Comparison of ENCODE assay signal across 1 cellular context in the genomic region with DNA sequence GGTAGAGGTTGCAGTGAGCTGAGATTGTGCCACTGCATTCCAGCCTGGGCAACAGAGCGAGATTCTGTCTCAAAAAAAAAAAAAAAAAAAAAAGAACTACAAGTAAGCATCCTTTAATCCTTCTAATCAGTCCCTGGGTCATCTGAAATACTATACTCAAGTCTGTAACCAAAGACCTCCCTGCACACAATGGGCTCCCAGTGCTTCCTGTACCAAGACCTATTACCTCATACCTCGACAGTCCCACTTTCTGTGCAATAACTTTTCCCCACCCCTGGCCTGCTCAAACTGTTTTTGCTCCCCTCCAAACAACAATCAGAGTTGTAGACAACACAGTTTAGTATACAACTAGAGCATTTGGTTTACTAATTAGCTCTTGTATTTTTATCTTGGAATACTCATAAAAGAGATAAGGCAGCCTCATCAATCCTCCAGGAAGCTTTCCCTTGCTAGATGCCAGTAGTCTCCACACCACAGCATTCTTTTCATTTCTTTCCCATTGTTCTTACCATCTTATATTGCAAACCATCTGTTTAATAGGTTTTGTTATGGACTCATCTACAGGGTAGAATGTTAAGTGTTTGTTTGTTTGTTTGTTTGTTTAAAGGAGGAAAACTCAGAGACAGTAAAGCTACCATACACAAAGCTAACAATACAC.
A peak's percentile ranks its signal among the peaks of the same experiment; 100 is the strongest.
TF ChIP-seq lines count a peak whose summit lies in the region.

No MANE protein-coding gene starts in this region.

TF ChIP-seq in HEK293, 187 proteins besides CTCF, POLR2A, EP300 and RAD21 (continued from another document and continues in another):
- TF ChIP-seq, protein P1, sequence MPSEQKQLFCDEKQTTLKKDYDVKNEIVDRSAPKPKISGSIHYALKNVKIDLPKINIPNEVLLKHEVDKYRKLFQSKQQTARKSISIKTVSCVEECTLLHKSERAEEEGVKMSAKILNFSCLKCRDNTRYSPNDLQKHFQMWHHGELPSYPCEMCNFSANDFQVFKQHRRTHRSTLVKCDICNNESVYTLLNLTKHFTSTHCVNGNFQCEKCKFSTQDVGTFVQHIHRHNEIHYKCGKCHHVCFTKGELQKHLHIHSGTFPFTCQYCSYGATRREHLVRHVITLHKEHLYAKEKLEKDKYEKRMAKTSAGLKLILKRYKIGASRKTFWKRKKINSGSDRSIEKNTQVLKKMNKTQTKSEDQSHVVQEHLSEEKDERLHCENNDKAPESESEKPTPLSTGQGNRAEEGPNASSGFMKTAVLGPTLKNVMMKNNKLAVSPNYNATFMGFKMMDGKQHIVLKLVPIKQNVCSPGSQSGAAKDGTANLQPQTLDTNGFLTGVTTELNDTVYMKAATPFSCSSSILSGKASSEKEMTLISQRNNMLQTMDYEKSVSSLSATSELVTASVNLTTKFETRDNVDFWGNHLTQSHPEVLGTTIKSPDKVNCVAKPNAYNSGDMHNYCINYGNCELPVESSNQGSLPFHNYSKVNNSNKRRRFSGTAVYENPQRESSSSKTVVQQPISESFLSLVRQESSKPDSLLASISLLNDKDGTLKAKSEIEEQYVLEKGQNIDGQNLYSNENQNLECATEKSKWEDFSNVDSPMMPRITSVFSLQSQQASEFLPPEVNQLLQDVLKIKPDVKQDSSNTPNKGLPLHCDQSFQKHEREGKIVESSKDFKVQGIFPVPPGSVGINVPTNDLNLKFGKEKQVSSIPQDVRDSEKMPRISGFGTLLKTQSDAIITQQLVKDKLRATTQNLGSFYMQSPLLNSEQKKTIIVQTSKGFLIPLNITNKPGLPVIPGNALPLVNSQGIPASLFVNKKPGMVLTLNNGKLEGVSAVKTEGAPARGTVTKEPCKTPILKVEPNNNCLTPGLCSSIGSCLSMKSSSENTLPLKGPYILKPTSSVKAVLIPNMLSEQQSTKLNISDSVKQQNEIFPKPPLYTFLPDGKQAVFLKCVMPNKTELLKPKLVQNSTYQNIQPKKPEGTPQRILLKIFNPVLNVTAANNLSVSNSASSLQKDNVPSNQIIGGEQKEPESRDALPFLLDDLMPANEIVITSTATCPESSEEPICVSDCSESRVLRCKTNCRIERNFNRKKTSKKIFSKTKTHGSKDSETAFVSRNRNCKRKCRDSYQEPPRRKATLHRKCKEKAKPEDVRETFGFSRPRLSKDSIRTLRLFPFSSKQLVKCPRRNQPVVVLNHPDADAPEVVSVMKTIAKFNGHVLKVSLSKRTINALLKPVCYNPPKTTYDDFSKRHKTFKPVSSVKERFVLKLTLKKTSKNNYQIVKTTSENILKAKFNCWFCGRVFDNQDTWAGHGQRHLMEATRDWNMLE (tag by site-specific recombination; conservative IDR thresholded peaks at IDR 0.05; ENCODE audit: low read depth): no peak
- TF ChIP-seq ZNF404 (tag by site-specific recombination; IDR thresholded peaks at IDR 0.05) (no peak), ZFHX2 (tag by site-specific recombination; conservative IDR thresholded peaks at IDR 0.05) (no peak), ZNF561 (tag by site-specific recombination; IDR thresholded peaks at IDR 0.05; ENCODE audit: borderline replicate concordance) (no peak), ZNF623 (tag by site-specific recombination; IDR thresholded peaks at IDR 0.05) (no peak), ZNF184 (tag by site-specific recombination; IDR thresholded peaks at IDR 0.05) (no peak), ZNF701 (tag by site-specific recombination; IDR thresholded peaks at IDR 0.05) (no peak), ZNF629 (tag by site-specific recombination; IDR thresholded peaks at IDR 0.05) (peak; percentile 84), ZNF785 (tag by site-specific recombination; IDR thresholded peaks at IDR 0.05) (no peak), ZNF350 (tag by site-specific recombination; IDR thresholded peaks at IDR 0.05) (no peak), ZNF121 (tag by site-specific recombination; IDR thresholded peaks at IDR 0.05) (peak; percentile 45; the same call in 1 of the 2 replicates), ZNF521 (tag by site-specific recombination; IDR thresholded peaks at IDR 0.05) (no peak), HOXC10 (CRISPR knock-in tag; IDR thresholded peaks at IDR 0.05) (no peak), ZNF843 (tag by site-specific recombination; IDR thresholded peaks at IDR 0.05) (no peak), ZNF169 (tag by site-specific recombination; IDR thresholded peaks at IDR 0.05) (no peak), ZNF707 (tag by site-specific recombination; IDR thresholded peaks at IDR 0.05) (no peak), ZNF792 (tag by site-specific recombination; IDR thresholded peaks at IDR 0.05) (peak; percentile 90; the same call in 1 of the 2 replicates), ZNF544 (tag by site-specific recombination; IDR thresholded peaks at IDR 0.05) (no peak), ZNF560 (tag by site-specific recombination; IDR thresholded peaks at IDR 0.05; ENCODE audit: borderline replicate concordance) (no peak), EGR2 (tag by site-specific recombination; IDR thresholded peaks at IDR 0.05; ENCODE audit: low read depth) (no peak), ZXDB (tag by site-specific recombination; IDR thresholded peaks at IDR 0.05) (peak; percentile 64), ZNF155 (tag by site-specific recombination; IDR thresholded peaks at IDR 0.05) (no peak), GLIS1 (tag by site-specific recombination; IDR thresholded peaks at IDR 0.05) (peak; percentile 60)
- TF ChIP-seq, protein P2, sequence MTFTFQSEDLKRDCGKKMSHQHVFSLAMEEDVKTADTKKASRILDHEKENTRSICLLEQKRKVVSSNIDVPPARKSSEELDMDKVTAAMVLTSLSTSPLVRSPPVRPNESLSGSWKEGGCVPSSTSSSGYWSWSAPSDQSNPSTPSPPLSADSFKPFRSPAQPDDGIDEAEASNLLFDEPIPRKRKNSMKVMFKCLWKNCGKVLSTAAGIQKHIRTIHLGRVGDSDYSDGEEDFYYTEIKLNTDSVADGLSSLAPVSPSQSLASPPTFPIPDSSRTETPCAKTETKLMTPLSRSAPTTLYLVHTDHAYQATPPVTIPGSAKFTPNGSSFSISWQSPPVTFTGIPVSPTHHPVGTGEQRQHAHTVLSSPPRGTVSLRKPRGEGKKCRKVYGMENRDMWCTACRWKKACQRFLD (tag by site-specific recombination; IDR thresholded peaks at IDR 0.05): no peak
- TF ChIP-seq, protein P3, sequence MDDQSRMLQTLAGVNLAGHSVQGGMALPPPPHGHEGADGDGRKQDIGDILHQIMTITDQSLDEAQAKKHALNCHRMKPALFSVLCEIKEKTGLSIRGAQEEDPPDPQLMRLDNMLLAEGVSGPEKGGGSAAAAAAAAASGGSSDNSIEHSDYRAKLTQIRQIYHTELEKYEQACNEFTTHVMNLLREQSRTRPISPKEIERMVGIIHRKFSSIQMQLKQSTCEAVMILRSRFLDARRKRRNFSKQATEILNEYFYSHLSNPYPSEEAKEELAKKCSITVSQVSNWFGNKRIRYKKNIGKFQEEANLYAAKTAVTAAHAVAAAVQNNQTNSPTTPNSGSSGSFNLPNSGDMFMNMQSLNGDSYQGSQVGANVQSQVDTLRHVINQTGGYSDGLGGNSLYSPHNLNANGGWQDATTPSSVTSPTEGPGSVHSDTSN (CRISPR knock-in tag; IDR thresholded peaks at IDR 0.05): no peak
- TF ChIP-seq, protein P4, sequence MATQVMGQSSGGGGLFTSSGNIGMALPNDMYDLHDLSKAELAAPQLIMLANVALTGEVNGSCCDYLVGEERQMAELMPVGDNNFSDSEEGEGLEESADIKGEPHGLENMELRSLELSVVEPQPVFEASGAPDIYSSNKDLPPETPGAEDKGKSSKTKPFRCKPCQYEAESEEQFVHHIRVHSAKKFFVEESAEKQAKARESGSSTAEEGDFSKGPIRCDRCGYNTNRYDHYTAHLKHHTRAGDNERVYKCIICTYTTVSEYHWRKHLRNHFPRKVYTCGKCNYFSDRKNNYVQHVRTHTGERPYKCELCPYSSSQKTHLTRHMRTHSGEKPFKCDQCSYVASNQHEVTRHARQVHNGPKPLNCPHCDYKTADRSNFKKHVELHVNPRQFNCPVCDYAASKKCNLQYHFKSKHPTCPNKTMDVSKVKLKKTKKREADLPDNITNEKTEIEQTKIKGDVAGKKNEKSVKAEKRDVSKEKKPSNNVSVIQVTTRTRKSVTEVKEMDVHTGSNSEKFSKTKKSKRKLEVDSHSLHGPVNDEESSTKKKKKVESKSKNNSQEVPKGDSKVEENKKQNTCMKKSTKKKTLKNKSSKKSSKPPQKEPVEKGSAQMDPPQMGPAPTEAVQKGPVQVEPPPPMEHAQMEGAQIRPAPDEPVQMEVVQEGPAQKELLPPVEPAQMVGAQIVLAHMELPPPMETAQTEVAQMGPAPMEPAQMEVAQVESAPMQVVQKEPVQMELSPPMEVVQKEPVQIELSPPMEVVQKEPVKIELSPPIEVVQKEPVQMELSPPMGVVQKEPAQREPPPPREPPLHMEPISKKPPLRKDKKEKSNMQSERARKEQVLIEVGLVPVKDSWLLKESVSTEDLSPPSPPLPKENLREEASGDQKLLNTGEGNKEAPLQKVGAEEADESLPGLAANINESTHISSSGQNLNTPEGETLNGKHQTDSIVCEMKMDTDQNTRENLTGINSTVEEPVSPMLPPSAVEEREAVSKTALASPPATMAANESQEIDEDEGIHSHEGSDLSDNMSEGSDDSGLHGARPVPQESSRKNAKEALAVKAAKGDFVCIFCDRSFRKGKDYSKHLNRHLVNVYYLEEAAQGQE (tag by site-specific recombination; IDR thresholded peaks at IDR 0.05): no peak
- TF ChIP-seq, protein P5, sequence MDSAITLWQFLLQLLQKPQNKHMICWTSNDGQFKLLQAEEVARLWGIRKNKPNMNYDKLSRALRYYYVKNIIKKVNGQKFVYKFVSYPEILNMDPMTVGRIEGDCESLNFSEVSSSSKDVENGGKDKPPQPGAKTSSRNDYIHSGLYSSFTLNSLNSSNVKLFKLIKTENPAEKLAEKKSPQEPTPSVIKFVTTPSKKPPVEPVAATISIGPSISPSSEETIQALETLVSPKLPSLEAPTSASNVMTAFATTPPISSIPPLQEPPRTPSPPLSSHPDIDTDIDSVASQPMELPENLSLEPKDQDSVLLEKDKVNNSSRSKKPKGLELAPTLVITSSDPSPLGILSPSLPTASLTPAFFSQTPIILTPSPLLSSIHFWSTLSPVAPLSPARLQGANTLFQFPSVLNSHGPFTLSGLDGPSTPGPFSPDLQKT (IDR thresholded peaks at IDR 0.05; ENCODE audit: borderline replicate concordance, low read depth, low read length): no peak
- TF ChIP-seq, protein P6, sequence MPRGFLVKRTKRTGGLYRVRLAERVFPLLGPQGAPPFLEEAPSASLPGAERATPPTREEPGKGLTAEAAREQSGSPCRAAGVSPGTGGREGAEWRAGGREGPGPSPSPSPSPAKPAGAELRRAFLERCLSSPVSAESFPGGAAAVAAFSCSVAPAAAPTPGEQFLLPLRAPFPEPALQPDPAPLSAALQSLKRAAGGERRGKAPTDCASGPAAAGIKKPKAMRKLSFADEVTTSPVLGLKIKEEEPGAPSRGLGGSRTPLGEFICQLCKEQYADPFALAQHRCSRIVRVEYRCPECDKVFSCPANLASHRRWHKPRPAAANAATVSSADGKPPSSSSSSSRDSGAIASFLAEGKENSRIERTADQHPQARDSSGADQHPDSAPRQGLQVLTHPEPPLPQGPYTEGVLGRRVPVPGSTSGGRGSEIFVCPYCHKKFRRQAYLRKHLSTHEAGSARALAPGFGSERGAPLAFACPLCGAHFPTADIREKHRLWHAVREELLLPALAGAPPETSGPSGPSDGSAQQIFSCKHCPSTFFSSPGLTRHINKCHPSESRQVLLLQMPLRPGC (tag by site-specific recombination; IDR thresholded peaks at IDR 0.05): no peak
- TF ChIP-seq, protein P7, sequence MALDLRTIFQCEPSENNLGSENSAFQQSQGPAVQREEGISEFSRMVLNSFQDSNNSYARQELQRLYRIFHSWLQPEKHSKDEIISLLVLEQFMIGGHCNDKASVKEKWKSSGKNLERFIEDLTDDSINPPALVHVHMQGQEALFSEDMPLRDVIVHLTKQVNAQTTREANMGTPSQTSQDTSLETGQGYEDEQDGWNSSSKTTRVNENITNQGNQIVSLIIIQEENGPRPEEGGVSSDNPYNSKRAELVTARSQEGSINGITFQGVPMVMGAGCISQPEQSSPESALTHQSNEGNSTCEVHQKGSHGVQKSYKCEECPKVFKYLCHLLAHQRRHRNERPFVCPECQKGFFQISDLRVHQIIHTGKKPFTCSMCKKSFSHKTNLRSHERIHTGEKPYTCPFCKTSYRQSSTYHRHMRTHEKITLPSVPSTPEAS (tag by site-specific recombination; IDR thresholded peaks at IDR 0.05): no peak
- TF ChIP-seq, protein P8, sequence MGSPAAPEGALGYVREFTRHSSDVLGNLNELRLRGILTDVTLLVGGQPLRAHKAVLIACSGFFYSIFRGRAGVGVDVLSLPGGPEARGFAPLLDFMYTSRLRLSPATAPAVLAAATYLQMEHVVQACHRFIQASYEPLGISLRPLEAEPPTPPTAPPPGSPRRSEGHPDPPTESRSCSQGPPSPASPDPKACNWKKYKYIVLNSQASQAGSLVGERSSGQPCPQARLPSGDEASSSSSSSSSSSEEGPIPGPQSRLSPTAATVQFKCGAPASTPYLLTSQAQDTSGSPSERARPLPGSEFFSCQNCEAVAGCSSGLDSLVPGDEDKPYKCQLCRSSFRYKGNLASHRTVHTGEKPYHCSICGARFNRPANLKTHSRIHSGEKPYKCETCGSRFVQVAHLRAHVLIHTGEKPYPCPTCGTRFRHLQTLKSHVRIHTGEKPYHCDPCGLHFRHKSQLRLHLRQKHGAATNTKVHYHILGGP (tag by site-specific recombination; IDR thresholded peaks at IDR 0.05): no peak
- TF ChIP-seq, protein P9, sequence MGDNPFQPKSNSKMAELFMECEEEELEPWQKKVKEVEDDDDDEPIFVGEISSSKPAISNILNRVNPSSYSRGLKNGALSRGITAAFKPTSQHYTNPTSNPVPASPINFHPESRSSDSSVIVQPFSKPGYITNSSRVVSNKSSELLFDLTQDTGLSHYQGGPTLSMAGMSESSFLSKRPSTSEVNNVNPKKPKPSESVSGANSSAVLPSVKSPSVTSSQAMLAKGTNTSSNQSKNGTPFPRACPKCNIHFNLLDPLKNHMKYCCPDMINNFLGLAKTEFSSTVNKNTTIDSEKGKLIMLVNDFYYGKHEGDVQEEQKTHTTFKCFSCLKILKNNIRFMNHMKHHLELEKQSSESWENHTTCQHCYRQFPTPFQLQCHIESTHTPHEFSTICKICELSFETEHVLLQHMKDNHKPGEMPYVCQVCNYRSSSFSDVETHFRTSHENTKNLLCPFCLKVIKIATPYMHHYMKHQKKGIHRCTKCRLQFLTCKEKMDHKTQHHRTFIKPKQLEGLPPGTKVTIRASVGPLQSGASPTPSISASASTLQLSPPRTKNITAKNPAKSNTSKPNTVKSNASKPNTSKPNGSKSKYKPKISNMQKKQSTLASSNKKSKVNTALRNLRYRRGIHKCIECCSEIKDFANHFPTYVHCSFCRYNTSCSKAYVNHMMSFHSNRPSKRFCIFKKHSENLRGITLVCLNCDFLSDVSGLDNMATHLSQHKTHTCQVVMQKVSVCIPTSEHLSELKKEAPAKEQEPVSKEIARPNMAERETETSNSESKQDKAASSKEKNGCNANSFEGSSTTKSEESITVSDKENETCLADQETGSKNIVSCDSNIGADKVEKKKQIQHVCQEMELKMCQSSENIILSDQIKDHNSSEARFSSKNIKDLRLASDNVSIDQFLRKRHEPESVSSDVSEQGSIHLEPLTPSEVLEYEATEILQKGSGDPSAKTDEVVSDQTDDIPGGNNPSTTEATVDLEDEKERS (tag by site-specific recombination; IDR thresholded peaks at IDR 0.05): no peak
- TF ChIP-seq, protein P10, sequence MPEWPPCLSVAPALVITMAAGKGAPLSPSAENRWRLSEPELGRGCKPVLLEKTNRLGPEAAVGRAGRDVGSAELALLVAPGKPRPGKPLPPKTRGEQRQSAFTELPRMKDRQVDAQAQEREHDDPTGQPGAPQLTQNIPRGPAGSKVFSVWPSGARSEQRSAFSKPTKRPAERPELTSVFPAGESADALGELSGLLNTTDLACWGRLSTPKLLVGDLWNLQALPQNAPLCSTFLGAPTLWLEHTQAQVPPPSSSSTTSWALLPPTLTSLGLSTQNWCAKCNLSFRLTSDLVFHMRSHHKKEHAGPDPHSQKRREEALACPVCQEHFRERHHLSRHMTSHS (tag by site-specific recombination; IDR thresholded peaks at IDR 0.05): no peak
